ENCODE assay signal across 8 cellular contexts in genomic region chr10:119705434-119705831, GRCh38. TPM values are rescaled to one million over a fixed set of nuclear protein-coding genes. Genes with fewer than 3 reads are reported as not detected.
DNase-seq lines count a peak whose midpoint lies in the region; ATAC-seq and TF ChIP-seq lines count a peak whose summit lies in the region.

No MANE protein-coding gene starts in this region.

- H3K9me3 Mint-ChIP-seq in T-cell (peaks cover 9 to 17% (median 14%) of the 10 kb centered on the region in 3 donors), Calu3 (ENCODE audit: low read depth, unreplicated experiment) (peaks cover 3% of the 10 kb centered on the region)

- H3K27ac Mint-ChIP-seq in T-cell (peak overlapping the region; percentile 61 to 65), Calu3 (ENCODE audit: unreplicated experiment) (no peak overlapping the region)

- POLR2A ChIA-PET in T-cell (lab: Charles Lee), result no interaction called here

- H3K27me3 Mint-ChIP-seq in T-cell (peaks cover 0 to 3% of the 10 kb centered on the region in 2 donors), Calu3 (ENCODE audit: unreplicated experiment) (no peaks in the 10 kb centered on the region)

- no TSS peak for BruUV-seq in Calu3 (replicated peaks; lab: Mats Ljungman, UMichigan)

- ATAC-seq in HG02884 (IDR thresholded peaks at IDR 0.05; ENCODE audit: unreplicated experiment) (peak; percentile 25), T-cell (replicated peaks in 1 of 4) (peak in 2 of 4 experiments; percentile 24 to 51)

- peaks cover 14% of the 10 kb centered on the region for H3K36me3 Mint-ChIP-seq in T-cell
- no peaks in the 10 kb centered on the region for H3K36me3 Mint-ChIP-seq in Calu3 (ENCODE audit: insufficient read depth, unreplicated experiment)

- TF ChIP-seq CTCF in Calu3 (IDR thresholded peaks at IDR 0.05; ENCODE audit: unreplicated experiment) (no peak), GM13976 (IDR thresholded peaks at IDR 0.05; ENCODE audit: borderline replicate concordance, control extremely low read depth, extremely low read depth, insufficient read depth, missing control alignments) (no peak)

- H3K4me1 Mint-ChIP-seq in T-cell (peaks cover 13 to 39% (median 14%) of the 10 kb centered on the region in 3 donors), Calu3 (ENCODE audit: low read depth, unreplicated experiment) (peaks cover 10% of the 10 kb centered on the region)

- in situ Hi-C loops in GM13976 (cut with MboI; ENCODE audit: low sequenced_read_pairs, unreplicated experiment), result no loop called here

- CTCF ChIA-PET in T-cell (lab: Charles Lee) (interaction anchor here (0.6 to 1.2 kb wide), 3 partner anchors 18 to 102 kb away, joined by 3 to 5 read pairs (median 4); no protein-coding TSS in a partner anchor), Calu3 (lab: Charles Lee) (interaction anchor here (0.7 kb wide), 1 partner anchor 446 kb away, joined by 3 read pairs; no protein-coding TSS in a partner anchor)

- H3K4me3 Mint-ChIP-seq in T-cell (peak overlapping the region in 1 of 3 donors; percentile 60), Calu3 (ENCODE audit: low read depth, unreplicated experiment) (no peak overlapping the region)

- peak; percentile 31 for DNase-seq in stimulated activated CD4-positive, alpha-beta T cell treated with anti-CD3 and anti-CD28 coated beads, Interleukin-4, amount 100 ng/mL, for 1 hour
- no peak for DNase-seq in stimulated activated CD4-positive, alpha-beta T cell treated with anti-CD3 and anti-CD28 coated beads, Interleukin-2, amount 100 ng/mL, for 48 hours
- DNase-seq in T-cell, result no peak
- DNase-seq in AG08396 (ENCODE audit: low spot score), result no peak
- DNase-seq in Calu3, result no peak
- DNase-seq in GM13976 (ENCODE audit: low spot score), result no peak
- no peak for DNase-seq in D341Med (ENCODE audit: low spot score)

- intact Hi-C loops in Calu3 (cut with micrococcal nuclease; ENCODE audit: unreplicated experiment), result no loop called here

RNA-seq across cellular contexts. Expression of gene INPP5F, which starts 20.4 kb away (rescaled TPM):
- 10 to 100 TPM in 2 of 5 donors, 1 to 10 TPM in 3; 7.3 to 13.7 (median 9.8) TPM for total RNA-seq in T-cell
- 6.9 and 7.3 TPM in 2 replicates for total RNA-seq in Calu3 (2022)

RNA-seq across cellular contexts. Expression of gene BAG3, which starts 54.3 kb away (rescaled TPM):
- total RNA-seq in T-cell (10 to 100 TPM; 20.2 to 36.4 (median 23.7) TPM), Calu3 (2022) (29.6 and 35.2 TPM in 2 replicates)
